8 cellular contexts compared by ENCODE assay signal in the genomic region with DNA sequence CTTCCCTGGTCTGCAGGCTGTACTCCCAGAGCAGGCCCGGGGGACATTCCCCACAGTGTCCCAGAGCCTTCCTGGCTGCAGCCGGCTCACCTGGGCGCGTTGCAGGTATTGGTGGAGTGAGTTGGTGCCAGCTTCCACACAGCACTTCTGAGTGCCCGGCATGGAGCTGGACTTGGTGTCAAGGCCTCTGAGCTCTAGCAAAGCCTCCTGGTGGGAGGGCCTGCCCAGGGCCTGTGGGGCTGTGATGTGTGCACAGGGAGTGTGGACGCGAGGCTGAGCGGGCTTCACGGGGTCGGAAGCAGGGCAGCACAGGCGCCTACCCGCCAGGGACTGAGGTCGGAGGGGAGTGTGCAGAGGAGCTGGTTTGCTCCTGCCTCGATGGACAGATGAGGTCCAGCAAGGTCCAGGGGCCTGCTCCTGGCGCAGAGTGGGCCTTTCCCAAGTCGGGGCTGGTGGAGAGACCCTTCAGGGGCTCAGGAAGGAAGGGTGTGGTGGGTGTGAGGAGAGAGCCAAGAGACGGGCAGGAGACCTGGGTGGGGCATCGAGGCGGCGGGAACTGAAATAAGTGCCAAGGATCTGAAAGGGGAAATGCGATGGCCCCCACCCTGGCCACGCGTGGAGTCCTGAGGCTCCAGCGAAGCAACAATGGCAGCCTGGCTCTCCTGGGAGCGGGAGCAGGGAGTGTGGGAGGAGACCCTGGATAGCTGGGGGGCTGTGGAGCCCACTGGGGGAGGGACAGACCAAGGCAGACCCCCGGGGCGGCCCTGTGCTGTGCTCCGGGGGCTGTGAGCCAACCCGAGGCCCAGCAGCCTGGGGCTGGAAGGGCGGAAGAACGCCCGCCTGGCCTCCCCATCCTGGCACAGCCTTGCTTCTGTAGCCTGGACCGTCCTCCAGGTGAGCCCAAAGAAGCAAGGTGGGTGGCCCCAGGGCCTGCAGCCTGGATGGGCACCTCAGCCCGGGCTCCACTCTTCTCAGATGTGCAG.
DNase-seq lines count a peak whose midpoint lies in the region; ATAC-seq and TF ChIP-seq lines count a peak whose summit lies in the region.

No MANE protein-coding gene starts in this region.

- TF ChIP-seq CTCF in MCF 10A (IDR thresholded peaks at IDR 0.05; ENCODE audit: unreplicated experiment) (no peak), breast epithelium (IDR thresholded peaks at IDR 0.05) (no peak), WERI-Rb-1 (IDR thresholded peaks at IDR 0.05; ENCODE audit: low read depth, low read length) (no peak)

- H3K27me3 ChIP-seq in breast epithelium (no peaks in the 10 kb centered on the region), WERI-Rb-1 (ENCODE audit: insufficient read depth, low read depth, severe bottlenecking) (no peaks in the 10 kb centered on the region)

- whole genome bisulfite sequencing in urinary bladder = 75% methylated on average over 34 of the region's 34 CpGs

- no peak overlapping the region for H3K4me3 Mint-ChIP-seq in MCF 10A (ENCODE audit: unreplicated experiment)
- peak overlapping the region; percentile 52 to 86 (median 64) for H3K4me3 Mint-ChIP-seq in naive B cell

- H3K27ac Mint-ChIP-seq in MCF 10A (ENCODE audit: low read depth, unreplicated experiment) (peak overlapping the region; percentile 64), naive B cell (peak overlapping the region in 4 of 6 donors; percentile 19 to 86 (median 68))

- H3K4me1 Mint-ChIP-seq in MCF 10A (ENCODE audit: insufficient read depth, unreplicated experiment) = peaks cover 20% of the 10 kb centered on the region
- H3K4me1 Mint-ChIP-seq in naive B cell = peaks cover 38 to 61% (median 43%) of the 10 kb centered on the region in 3 donors

- H3K27ac ChIP-seq in breast epithelium (peak overlapping the region in 1 of 2 donors; percentile 71), angular gyrus (ENCODE audit: low read depth, low read length) (peak overlapping the region; percentile 96), urinary bladder (ENCODE audit: low read depth) (peak overlapping the region; percentile 51), WERI-Rb-1 (no peak overlapping the region)

- H3K36me3 ChIP-seq in breast epithelium (no peaks in the 10 kb centered on the region), urinary bladder (ENCODE audit: insufficient read depth) (no peaks in the 10 kb centered on the region), WERI-Rb-1 (peaks cover 19% of the 10 kb centered on the region)

- H3K36me3 Mint-ChIP-seq in MCF 10A (ENCODE audit: insufficient read depth, unreplicated experiment) = peaks cover 56% of the 10 kb centered on the region
- no peaks in the 10 kb centered on the region for H3K36me3 Mint-ChIP-seq in naive B cell

- no TSS peak for BruUV-seq in MCF 10A (replicated peaks; lab: Mats Ljungman, UMichigan)

- no peak for ATAC-seq in naive B cell (ENCODE audit: low read depth in 2 of 2)

- H3K4me1 ChIP-seq in breast epithelium = peaks cover 35 to 40% of the 10 kb centered on the region in 2 donors
- H3K4me1 ChIP-seq in urinary bladder (ENCODE audit: insufficient read depth) = peaks cover 6% of the 10 kb centered on the region

- CTCF ChIA-PET in MCF 10A (lab: Yijun Ruan, JAX) = interaction anchor here (0.7 to 1.3 kb wide), 2 partner anchors 17 to 38 kb away, joined by 4 to 5 read pairs; no protein-coding TSS in a partner anchor

- POLR2A ChIA-PET in MCF 10A (lab: Yijun Ruan, JAX) = no interaction called here

- H3K9me3 Mint-ChIP-seq in MCF 10A (ENCODE audit: unreplicated experiment) (no peaks in the 10 kb centered on the region), naive B cell (peaks cover 0 to 1% (median 0%) of the 10 kb centered on the region in 7 donors)

- intact Hi-C loops in MCF 10A (cut with micrococcal nuclease) (no loop called here), breast epithelium (cut with DNase I; ENCODE audit: low total_unique reads) (no loop called here)

- H3K4me3 ChIP-seq in breast epithelium (no peak overlapping the region), urinary bladder (ENCODE audit: low read depth, low read length) (no peak overlapping the region), WERI-Rb-1 (ENCODE audit: low read depth, low read length) (no peak overlapping the region)

- no peak for DNase-seq in MCF 10A (ENCODE audit: unreplicated experiment)
- DNase-seq in breast epithelium (ENCODE audit: low spot score in 2 of 2) = no peak
- no peak for DNase-seq in naive B cell
- DNase-seq in SKM-1 (lab: John Stamatoyannopoulos, UW; ENCODE audit: unreplicated experiment) = no peak
- DNase-seq in activated CD8-positive, alpha-beta memory T cell treated with anti-CD3 and anti-CD28 coated beads, Interleukin-2, amount 50 U/mL, for 4 hours = no peak
- DNase-seq in WERI-Rb-1 = no peak

- H3K27me3 Mint-ChIP-seq in MCF 10A (ENCODE audit: insufficient read depth, unreplicated experiment) = no peaks in the 10 kb centered on the region
- peaks cover 0 to 2% (median 0%) of the 10 kb centered on the region in 3 donors for H3K27me3 Mint-ChIP-seq in naive B cell

- H3K9me3 ChIP-seq in breast epithelium (no peaks in the 10 kb centered on the region), WERI-Rb-1 (ENCODE audit: severe bottlenecking) (no peaks in the 10 kb centered on the region)

- no peak for TF ChIP-seq POLR2A in breast epithelium (IDR thresholded peaks at IDR 0.05)
